ENCODE assay signal across 35 cellular contexts in genomic region chr12:41959271-41959670, GRCh38.
DNase-seq lines count a peak whose midpoint lies in the region; ATAC-seq, FAIRE-seq and TF ChIP-seq lines count a peak whose summit lies in the region.
"Had no signal": no experiment of that assay in that cellular context is flagged by ENCODE, and none has a peak within 500 bp of the region (broad histone marks: within the 10 kb centered on the region; RNA-seq: fewer than 3 reads in every experiment).

No MANE protein-coding gene starts in this region.

- CTCF ChIA-PET in HepG2 (lab: Yijun Ruan, JAX; ENCODE audit: low intra/inter-chr PET ratio, low total read pairs): no interaction called here

- no peaks in the 10 kb centered on the region for H3K36me3 ChIP-seq in HepG2 (replicated peaks in 1 of 2; ENCODE audit: control insufficient read depth in 1 of 2, insufficient read depth in 2 of 2, low read length in 2 of 2)
- H3K36me3 ChIP-seq in right lobe of liver: no peaks in the 10 kb centered on the region
- H3K36me3 ChIP-seq in liver (ENCODE audit: control insufficient read depth in 4 of 4, insufficient read depth in 3 of 4, low read depth in 1 of 4, low read length in 3 of 4): no peaks in the 10 kb centered on the region
- H3K36me3 ChIP-seq: BE2C; BLaER1; BLaER1 treated with 17β-estradiol and CSF1 and Interleukin-3, amounts not matched to agents 10 nM and 100 nM had no signal

- TF ChIP-seq POLR2A in HepG2 (IDR thresholded peaks at IDR 0.05; ENCODE audit: insufficient read depth in 1 of 2, low read depth in 2 of 2, low read length in 2 of 2) (no peak), right lobe of liver (IDR thresholded peaks at IDR 0.05) (no peak)

- H4K20me1 ChIP-seq in HepG2 (ENCODE audit: insufficient read depth, low read length): no peaks in the 10 kb centered on the region
- H4K20me1 ChIP-seq: BLaER1; BLaER1 treated with 17β-estradiol and CSF1 and Interleukin-3, amounts not matched to agents 10 nM and 100 nM had no signal

- H3K79me2 ChIP-seq in HepG2 (ENCODE audit: insufficient read depth, low read length): no peaks in the 10 kb centered on the region

- no peak overlapping the region for H3K4me2 ChIP-seq in HepG2 (ENCODE audit: low read depth, low read length)
- H3K4me2 ChIP-seq: A549; BLaER1; BLaER1 treated with 17β-estradiol and CSF1 and Interleukin-3, amounts not matched to agents 10 nM and 100 nM had no signal

- intact Hi-C loops in HepG2 (cut with micrococcal nuclease; ENCODE audit: unreplicated experiment) (loop anchor here (1.0 kb wide), 1 partner anchor 22 kb away; no protein-coding TSS in a partner anchor), right lobe of liver (cut with DNase I) (no loop called here)

- H3K27me3 ChIP-seq in HepG2 (ENCODE audit: control insufficient read depth in 1 of 2, insufficient read depth in 2 of 2, low read length in 2 of 2) (no peaks in the 10 kb centered on the region), right lobe of liver (no peaks in the 10 kb centered on the region), liver (ENCODE audit: control insufficient read depth in 4 of 4, insufficient read depth in 4 of 4, low read length in 3 of 4) (no peaks in the 10 kb centered on the region)
- H3K27me3 ChIP-seq: BE2C; BLaER1; BLaER1 treated with 17β-estradiol and CSF1 and Interleukin-3, amounts not matched to agents 10 nM and 100 nM had no signal

- no peak overlapping the region for H3K4me3 ChIP-seq in HepG2 (replicated peaks in 1 of 3; ENCODE audit: insufficient read depth in 1 of 3, low read depth in 2 of 3, low read length in 3 of 3)
- H3K4me3 ChIP-seq in right lobe of liver: no peak overlapping the region
- H3K4me3 ChIP-seq in liver (ENCODE audit: low read depth in 1 of 3, low read length in 3 of 3): no peak overlapping the region
- H3K4me3 ChIP-seq: A549; BLaER1; BLaER1 treated with 17β-estradiol and CSF1 and Interleukin-3, amounts not matched to agents 10 nM and 100 nM had no signal

- 50% methylated on average over 2 of the region's 2 CpGs for WGBS in HepG2 (ENCODE audit: low lambda C conversion rate)
- 45% methylated on average over 2 of the region's 2 CpGs for WGBS in right lobe of liver (ENCODE audit: insufficient coverage, low coverage, low lambda C conversion rate, missing lambda C conversion rate)
- 62% methylated on average over 2 of the region's 2 CpGs for WGBS in liver

- DNase-seq in HepG2 (ENCODE audit: low spot score): peak; percentile 14
- DNase-seq in right lobe of liver: no peak
- DNase-seq in HuH-7 (ENCODE audit: low spot score): peak; percentile 16
- DNase-seq in HuH-7.5 (ENCODE audit: low spot score): peak; percentile 13
- no peak for DNase-seq in NCI-H345 (lab: John Stamatoyannopoulos, UW)
- DNase-seq: 8988T; ACHN; AML-193; BE2C; C1 segment of cervical spinal cord; Caco-2; Calu3; CD4-positive, alpha-beta memory T cell; CD4-positive, alpha-beta T cell; CD4-positive, CD25-positive, alpha-beta regulatory T cell; CD8-positive, alpha-beta memory T cell; CD8-positive, alpha-beta T cell; COR-L47; DMS 273 treated with DMSO at 0.1 percent for 48 hours; DMS153; DMS53; DMS79; DMS79 treated with DMSO at 0.1 percent for 48 hours; DND-41; EL had no signal

- BruUV-seq in HepG2 (replicated peaks; lab: Mats Ljungman, UMichigan): no TSS peak

- POLR2A ChIA-PET in HepG2 (lab: Yijun Ruan, JAX): no interaction called here

- H3K27ac ChIP-seq in HepG2 (ENCODE audit: extremely low read length, insufficient read depth, low read length) (no peak overlapping the region), right lobe of liver (no peak overlapping the region), liver (ENCODE audit: low read depth in 1 of 2, low read length in 2 of 2) (no peak overlapping the region)
- H3K27ac ChIP-seq: 22Rv1; A549; BLaER1; BLaER1 treated with 17β-estradiol and CSF1 and Interleukin-3, amounts not matched to agents 10 nM and 100 nM; C4-2B had no signal

- H3K9ac ChIP-seq in HepG2 (ENCODE audit: insufficient read depth, low read depth, low read length) (no peak overlapping the region), liver (ENCODE audit: low read depth in 1 of 2, low read length in 2 of 2) (no peak overlapping the region)
- H3K9ac ChIP-seq: BLaER1; BLaER1 treated with 17β-estradiol and CSF1 and Interleukin-3, amounts not matched to agents 10 nM and 100 nM had no signal

- ATAC-seq in HepG2 (peak; percentile 32; the same call in 1 of the 3 replicates), right lobe of liver (no peak), HG03139 (IDR thresholded peaks at IDR 0.05; ENCODE audit: unreplicated experiment) (no peak), HG02870 (IDR thresholded peaks at IDR 0.05; ENCODE audit: unreplicated experiment) (no peak)
- ATAC-seq: A549; CD8-positive, alpha-beta T cell had no signal

- FAIRE-seq in HepG2 (lab: Jason Lieb, UNC): no peak
- FAIRE-seq: A204.1, A549, D721Med had no signal

- TF ChIP-seq CTCF in HepG2 (CRISPR knock-in tag; IDR thresholded peaks at IDR 0.05) (no peak), right lobe of liver (IDR thresholded peaks at IDR 0.05) (no peak), liver (IDR thresholded peaks at IDR 0.05; ENCODE audit: low read depth, low read length, missing input control) (no peak)

- TF ChIP-seq RAD21 in HepG2 (CRISPR knock-in tag; IDR thresholded peaks at IDR 0.05) (no peak), liver (IDR thresholded peaks at IDR 0.05) (no peak)

- H3K9me3 ChIP-seq in HepG2 (ENCODE audit: low read length) (no peaks in the 10 kb centered on the region), right lobe of liver (no peaks in the 10 kb centered on the region), liver (ENCODE audit: control insufficient read depth in 4 of 4, low read length in 3 of 4) (no peaks in the 10 kb centered on the region)
- H3K9me3 ChIP-seq: A549; BE2C; BLaER1; BLaER1 treated with 17β-estradiol and CSF1 and Interleukin-3, amounts not matched to agents 10 nM and 100 nM; Caco-2 had no signal

- H2AFZ ChIP-seq in HepG2 (ENCODE audit: low read length): no peak overlapping the region

- in situ Hi-C loops in HepG2 (cut with HindIII; ENCODE audit: extremely low pct_ligation_motif_present, low pct_unique_long_range_greater_than_20kb): no loop called here

- TF ChIP-seq EP300 in HepG2 (IDR thresholded peaks at IDR 0.05; ENCODE audit: low read depth in 2 of 2, low read length in 2 of 2) (no peak), HepG2 (CRISPR knock-in tag; IDR thresholded peaks at IDR 0.05; ENCODE audit: borderline replicate concordance) (no peak)

- H3K4me1 ChIP-seq in HepG2 (ENCODE audit: insufficient read depth, low read length) (peaks cover 10% of the 10 kb centered on the region; the same call in 1 of the 2 replicates), right lobe of liver (no peaks in the 10 kb centered on the region), liver (ENCODE audit: control insufficient read depth in 4 of 4, insufficient read depth in 4 of 4, low read length in 3 of 4) (peaks cover 0 to 4% (median 0%) of the 10 kb centered on the region in 4 donors)
- H3K4me1 ChIP-seq: A549; BE2C; BLaER1; BLaER1 treated with 17β-estradiol and CSF1 and Interleukin-3, amounts not matched to agents 10 nM and 100 nM; Caco-2 had no signal

TF ChIP-seq in HepG2, 621 proteins besides CTCF, POLR2A, EP300 and RAD21:
- TF ChIP-seq RFX5 (IDR thresholded peaks at IDR 0.05; ENCODE audit: low read depth, low read length) (no peak), ZNF644 (CRISPR knock-in tag; IDR thresholded peaks at IDR 0.05; ENCODE audit: low read depth) (0 out of 2 replicates have a peak, but pooled peaks have one; percentile 30), ZNF652 (CRISPR knock-in tag; IDR thresholded peaks at IDR 0.05; ENCODE audit: borderline replicate concordance, low read depth) (peak; percentile 78), NFYB (CRISPR knock-in tag; IDR thresholded peaks at IDR 0.05) (no peak), ZNF207 (IDR thresholded peaks at IDR 0.05; ENCODE audit: borderline replicate concordance) (no peak), CEBPB (IDR thresholded peaks at IDR 0.05; ENCODE audit: borderline replicate concordance, low read depth, low read length) (peak; percentile 52), ESRRA (CRISPR knock-in tag; IDR thresholded peaks at IDR 0.05; ENCODE audit: low read depth) (peak; percentile 48; the same call in 1 of the 2 replicates), HNF4A (CRISPR knock-in tag; IDR thresholded peaks at IDR 0.05) (peak; percentile 75), HHEX (CRISPR knock-in tag; IDR thresholded peaks at IDR 0.05) (no peak)
TF ChIP-seq in HepG2: peak in this region for 5.

TF ChIP-seq in liver, 16 proteins besides CTCF, POLR2A, EP300 and RAD21:
- TF ChIP-seq HNF4A (conservative IDR thresholded peaks at IDR 0.05) (peak; percentile 58 to 66), SP1 (IDR thresholded peaks at IDR 0.05) (no peak)

Comparison
In these comparisons a context has a peak if more than half of its experiments do, and no peak if none do; other contexts are left out.
1. DNase-seq: peak in HepG2 (single experiment), HuH-7 (single experiment) and HuH-7.5 (single experiment); none in right lobe of liver (0 of 3) and NCI-H345 (single experiment).